In the genomic region with DNA sequence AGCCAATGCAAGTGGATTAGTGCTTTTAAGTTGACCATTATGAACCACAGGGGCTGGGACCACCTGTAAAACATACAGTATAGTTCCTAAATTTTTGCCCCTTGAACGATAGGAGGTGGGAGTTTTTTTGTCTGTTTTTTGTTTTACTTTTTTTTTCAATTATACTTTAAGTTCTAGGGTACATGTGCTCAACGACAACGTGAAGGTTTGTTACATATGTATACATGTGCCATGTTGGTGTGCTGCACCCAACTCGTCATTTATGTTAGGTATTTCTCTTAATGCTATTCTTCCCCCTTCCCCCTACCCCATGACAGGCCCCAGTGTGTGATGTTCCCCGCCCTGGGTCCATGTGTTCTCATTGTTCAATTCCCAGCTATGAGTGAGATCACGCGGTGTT, we compare ENCODE assay signal across 27 cellular contexts.
"Had no signal": no experiment of that assay in that cellular context is flagged by ENCODE, and none has a peak within 500 bp of the region (broad histone marks: within the 10 kb centered on the region; RNA-seq: fewer than 3 reads in every experiment).

No MANE protein-coding gene starts in this region.

- ATAC-seq: stimulated activated effector memory CD8-positive, alpha-beta T cell treated with anti-CD3 and anti-CD28 coated beads, Interleukin-12 subunit alpha, Interleukin-12 subunit beta, amount 100 ng/mL, for 72 hours; stimulated activated memory B cell treated with anti-CD40 and anti-IgM and Interleukin-4, amounts not matched to agents 10 μg/mL and 1 μg/mL and 100 μg/mL, for 72 hours; stimulated activated naive B cell treated with anti-CD40 and anti-IgM and Interleukin-4, amounts not matched to agents 10 μg/mL and 1 μg/mL and 100 μg/mL, for 72 hours; stimulated activated naive CD8-positive, alpha-beta T cell treated with anti-CD3 and anti-CD28 coated beads, Interleukin-15, amount 100 ng/mL, for 72 hours; stimulated activated naive CD8-positive, alpha-beta T cell treated with anti-CD3 and anti-CD28 coated beads, Interleukin-15, Interleukin-2, amounts not matched to agents 100 U/mL and 50 U/mL, for 24 hours; upper lobe of right lung had no signal

- FAIRE-seq: urothelium cell line had no signal

- H3K4me3 ChIP-seq: stomach, suprapubic skin, testis, thoracic aorta, thyroid gland, tibial artery, tibial nerve, transverse colon, upper lobe of left lung, upper lobe of right lung, uterus, vagina had no signal

- H3K36me3 ChIP-seq: stomach, suprapubic skin, thoracic aorta, thyroid gland, tibial artery, tibial nerve, transverse colon, upper lobe of left lung, upper lobe of right lung, uterus, vagina had no signal

- H3K27ac ChIP-seq: stomach, suprapubic skin, testis, thoracic aorta, thyroid gland, tibial artery, tibial nerve, transverse colon, upper lobe of left lung, upper lobe of right lung, uterus, vagina had no signal

- H3K9me3 ChIP-seq: stomach, suprapubic skin, testis, thoracic aorta, thyroid gland, tibial artery, tibial nerve, transverse colon, upper lobe of left lung, upper lobe of right lung, uterus, vagina had no signal

- H3K27me3 ChIP-seq: stomach, suprapubic skin, testis, thyroid gland, tibial artery, tibial nerve, transverse colon, upper lobe of left lung, upper lobe of right lung, uterus, vagina had no signal

- H3K4me1 ChIP-seq: suprapubic skin, testis, thyroid gland, tibial artery, transverse colon, upper lobe of left lung, upper lobe of right lung, uterus, vagina had no signal

- DNase-seq: stimulated activated CD4-positive, alpha-beta T cell treated with anti-CD3 and anti-CD28 coated beads, Interleukin-2, amount 100 ng/mL, for 48 hours; stimulated activated CD4-positive, alpha-beta T cell treated with anti-CD3 and anti-CD28 coated beads, Interleukin-4, amount 100 ng/mL, for 1 hour; stimulated activated CD4-positive, alpha-beta T cell treated with anti-CD3 and anti-CD28 coated beads, Interleukin-4, amount 100 ng/mL, for 24 hours; stimulated activated CD4-positive, alpha-beta T cell treated with anti-CD3 and anti-CD28 coated beads, Interleukin-4, amount 100 ng/mL, for 4 hours; stimulated activated CD8-positive, alpha-beta memory T cell treated with anti-CD3 and anti-CD28 coated beads, Interleukin-4, amount 100 ng/mL, for 48 hours; stimulated activated naive B cell treated with anti-CD40 and anti-IgM and Interleukin-4, amounts not matched to agents 10 μg/mL and 1 μg/mL and 100 μg/mL, for 72 hours; stimulated activated naive CD4-positive, alpha-beta T cell; stimulated activated naive CD4-positive, alpha-beta T cell treated with Interleukin-2 at 50 U/mL for 16 hours; stimulated activated naive CD8-positive, alpha-beta T cell treated with anti-CD3 and anti-CD28 coated beads, Interleukin-15, amount 100 ng/mL, for 72 hours; stimulated activated naive CD8-positive, alpha-beta T cell treated with anti-CD3 and anti-CD28 coated beads, Interleukin-15, Interleukin-2, amounts not matched to agents 100 U/mL and 50 U/mL, for 24 hours; stomach; substantia nigra; testis; thyroid gland; tibial artery; transverse colon; trophoblast cell; upper lobe of left lung; upper lobe of right lung; uterus had no signal
